In genomic region chr11:34261820-34262219, GRCh38 we compare ENCODE assay signal across 15 cellular contexts.
"Had no signal": no experiment of that assay in that cellular context is flagged by ENCODE, and none has a peak within 500 bp of the region (broad histone marks: within the 10 kb centered on the region; RNA-seq: fewer than 3 reads in every experiment).

No MANE protein-coding gene starts in this region.

- H3K4me2 ChIP-seq: hepatocyte, smooth muscle cell had no signal

- H2AFZ ChIP-seq: hepatocyte had no signal

- H3K36me3 ChIP-seq: left lung, right lobe of liver, tibial artery, vagina had no signal

- H3K9me3 ChIP-seq: left lung, psoas muscle, right lobe of liver, tibial artery, vagina had no signal

- H3K27me3 ChIP-seq: hepatocyte, right lobe of liver, tibial artery, vagina had no signal

- FAIRE-seq: endometrium, keratinocyte had no signal

- ATAC-seq: psoas muscle; stimulated activated naive CD8-positive, alpha-beta T cell treated with anti-CD3 and anti-CD28 coated beads, Interleukin-15, amount 100 ng/mL, for 72 hours had no signal

- DNase-seq: activated CD4-positive, alpha-beta T cell treated with anti-CD3 and anti-CD28 coated beads, Interleukin-2, amount 10 ng/mL, durations not matched to agents 7 days and 5 days; activated CD4-positive, CD25-positive, alpha-beta regulatory T cell; activated CD8-positive, alpha-beta memory T cell treated with anti-CD3 and anti-CD28 coated beads, Interleukin-2, amount 50 U/mL, for 48 hours; activated gamma-delta T cell treated with Interleukin-2 at 50 U/mL for 16 hours; activated naive CD8-positive, alpha-beta T cell treated with anti-CD3 and anti-CD28 coated beads for 36 hours; left lung; psoas muscle; right lobe of liver; stimulated activated naive CD8-positive, alpha-beta T cell treated with anti-CD3 and anti-CD28 coated beads, Interleukin-15, amount 100 ng/mL, for 72 hours; tibial artery had no signal

- H3K27ac ChIP-seq: hepatocyte, left lung, psoas muscle, tibial artery, vagina had no signal

- H3K4me3 ChIP-seq: hepatocyte, left lung, psoas muscle, right lobe of liver, smooth muscle cell, tibial artery, vagina had no signal
